Comparison of ENCODE assay signal across 19 cellular contexts in the genomic region with DNA sequence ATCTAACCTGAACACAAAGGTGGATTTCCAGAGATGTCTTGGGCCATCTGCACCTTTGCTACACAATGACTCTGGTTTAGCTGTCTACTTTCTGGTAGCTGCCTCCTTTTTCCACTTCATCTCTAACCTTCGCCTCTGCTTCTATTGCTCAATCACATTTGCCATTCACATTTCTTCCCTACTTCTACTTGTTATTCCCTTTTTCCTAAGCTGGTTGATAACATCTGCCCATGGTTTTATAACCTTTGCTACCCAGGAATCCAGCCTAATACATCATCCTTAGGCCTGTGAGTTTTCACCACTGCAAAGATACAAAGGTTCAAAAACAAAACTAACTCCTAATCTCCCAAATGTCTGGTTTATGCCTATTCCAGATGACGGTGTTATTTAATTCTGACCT.
"Had no signal": no experiment of that assay in that cellular context is flagged by ENCODE, and none has a peak within 500 bp of the region (broad histone marks: within the 10 kb centered on the region; RNA-seq: fewer than 3 reads in every experiment).

No MANE protein-coding gene starts in this region.

- H3K4me3 ChIP-seq: body of pancreas, coronary artery, esophagus squamous epithelium, lung, upper lobe of left lung had no signal

- H3K27ac Mint-ChIP-seq: activated CD4-positive, alpha-beta T cell treated with anti-CD3 and anti-CD28 coated beads, Interleukin-2, amount 10 ng/mL, durations not matched to agents 24 days and 14 days; activated CD8-positive, alpha-beta T cell treated with anti-CD3 and anti-CD28 coated beads, Interleukin-2, amount 10 ng/mL, durations not matched to agents 7 days and 5 days; activated naive CD4-positive, alpha-beta T cell treated with anti-CD3 and anti-CD28 coated beads, Interleukin-2, amount 50 U/mL, for 72 hours; stimulated activated naive CD8-positive, alpha-beta T cell treated with anti-CD3 and anti-CD28 coated beads, Interleukin-15, Interleukin-2, amounts not matched to agents 100 ng/mL and 50 ng/mL, for 24 hours; T-helper 1 cell treated with Interleukin-12 subunit alpha and Interleukin-12 subunit beta and Interleukin-4 antibody, amounts not matched to agents 30 μg/mL and 1 μg/mL, for 36 hours had no signal

- H3K27me3 Mint-ChIP-seq: activated CD4-positive, alpha-beta T cell treated with anti-CD3 and anti-CD28 coated beads, Interleukin-2, amount 10 ng/mL, durations not matched to agents 24 days and 14 days; naive B cell; stimulated activated naive CD8-positive, alpha-beta T cell treated with anti-CD3 and anti-CD28 coated beads, Interleukin-15, Interleukin-2, amounts not matched to agents 100 ng/mL and 50 ng/mL, for 24 hours had no signal

- H3K27ac ChIP-seq: body of pancreas, coronary artery, WERI-Rb-1 had no signal

- H3K4me3 Mint-ChIP-seq: activated CD4-positive, alpha-beta T cell treated with anti-CD3 and anti-CD28 coated beads, Interleukin-2, amount 10 ng/mL, durations not matched to agents 24 days and 14 days; activated CD8-positive, alpha-beta T cell treated with anti-CD3 and anti-CD28 coated beads, Interleukin-2, amount 10 ng/mL, durations not matched to agents 7 days and 5 days; stimulated activated naive CD8-positive, alpha-beta T cell treated with anti-CD3 and anti-CD28 coated beads, Interleukin-15, Interleukin-2, amounts not matched to agents 100 ng/mL and 50 ng/mL, for 24 hours; T-helper 1 cell treated with Interleukin-12 subunit alpha and Interleukin-12 subunit beta and Interleukin-4 antibody, amounts not matched to agents 30 μg/mL and 1 μg/mL, for 36 hours had no signal

- H3K27me3 ChIP-seq: body of pancreas, esophagus squamous epithelium, upper lobe of left lung had no signal

- ATAC-seq: activated CD8-positive, alpha-beta T cell treated with anti-CD3 and anti-CD28 coated beads, Interleukin-2, amount 10 ng/mL, durations not matched to agents 7 days and 5 days; activated naive CD4-positive, alpha-beta T cell treated with anti-CD3 and anti-CD28 coated beads, Interleukin-2, amount 50 U/mL, for 72 hours; body of pancreas had no signal

- H3K9me3 ChIP-seq: body of pancreas, esophagus squamous epithelium, upper lobe of left lung had no signal

- DNase-seq: activated CD4-positive, alpha-beta T cell treated with anti-CD3 and anti-CD28 coated beads, Interleukin-2, amount 10 ng/mL, durations not matched to agents 24 days and 14 days; activated CD8-positive, alpha-beta memory T cell treated with anti-CD3 and anti-CD28 coated beads, Interleukin-2, amount 50 U/mL, for 4 hours; activated CD8-positive, alpha-beta T cell treated with anti-CD3 and anti-CD28 coated beads, Interleukin-2, amount 10 ng/mL, durations not matched to agents 7 days and 5 days; activated effector memory CD4-positive, alpha-beta T cell treated with anti-CD3 and anti-CD28 coated beads, Interleukin-2, amount 50 U/mL, for 16 hours; activated T-cell treated with anti-CD3 and anti-CD28 coated beads, Interleukin-2, amount 50 U/mL, for 48 hours; amniotic stem cell; body of pancreas; central memory CD4-positive, alpha-beta T cell; esophagus squamous epithelium; kidney glomerular epithelial cell; naive B cell; stimulated activated CD4-positive, alpha-beta T cell treated with anti-CD3 and anti-CD28 coated beads, Interleukin-4, amount 100 ng/mL, for 24 hours; upper lobe of left lung; WERI-Rb-1 had no signal

- H3K9me3 Mint-ChIP-seq: activated CD4-positive, alpha-beta T cell treated with anti-CD3 and anti-CD28 coated beads, Interleukin-2, amount 10 ng/mL, durations not matched to agents 24 days and 14 days; activated naive CD4-positive, alpha-beta T cell treated with anti-CD3 and anti-CD28 coated beads, Interleukin-2, amount 50 U/mL, for 72 hours; stimulated activated naive CD8-positive, alpha-beta T cell treated with anti-CD3 and anti-CD28 coated beads, Interleukin-15, Interleukin-2, amounts not matched to agents 100 ng/mL and 50 ng/mL, for 24 hours; T-helper 1 cell treated with Interleukin-12 subunit alpha and Interleukin-12 subunit beta and Interleukin-4 antibody, amounts not matched to agents 30 μg/mL and 1 μg/mL, for 36 hours had no signal
